8 cellular contexts compared by ENCODE assay signal in the genomic region with DNA sequence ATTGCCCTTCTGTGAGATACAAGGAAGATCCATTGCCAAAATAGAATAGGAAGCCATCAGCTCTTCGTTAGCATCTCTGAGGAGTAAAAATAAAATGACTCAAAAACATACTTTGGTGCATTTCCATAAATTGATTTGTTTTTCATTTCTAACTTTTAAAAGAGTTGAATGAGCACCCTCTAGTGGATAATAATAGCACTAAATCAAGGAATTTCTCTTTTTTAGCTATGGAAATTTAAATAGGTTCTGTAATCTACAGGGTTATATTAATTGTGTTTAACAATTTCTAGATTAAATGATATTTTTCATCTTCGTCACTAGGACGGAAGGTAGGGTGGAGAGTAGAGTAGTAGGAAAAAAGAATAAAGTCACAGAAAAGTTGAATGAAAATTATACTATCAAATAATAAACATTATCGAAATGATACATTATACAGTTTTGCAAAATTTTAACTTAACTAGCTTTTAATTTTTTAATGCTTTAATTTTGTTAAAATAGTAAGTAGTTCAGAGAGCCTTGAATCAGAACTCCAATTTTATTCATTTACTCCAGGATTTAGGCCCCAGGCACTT. TPM values are rescaled to one million over a fixed set of nuclear protein-coding genes. Genes with fewer than 3 reads are reported as not detected.
DNase-seq lines count a peak whose midpoint lies in the region; ATAC-seq, FAIRE-seq and TF ChIP-seq lines count a peak whose summit lies in the region.

No MANE protein-coding gene starts in this region.

- H3K9me3 Mint-ChIP-seq in immature natural killer cell, result no peaks in the 10 kb centered on the region

- no peak overlapping the region for H3K4me3 Mint-ChIP-seq in immature natural killer cell

- H3K4me3 ChIP-seq in H7 (ENCODE audit: insufficient read depth, low read depth, low read length), result no peak overlapping the region

- FAIRE-seq in TTC549 (lab: Jason Lieb, UNC), result peak; percentile 89

- TF ChIP-seq CTCF in GM20000 (IDR thresholded peaks at IDR 0.05; ENCODE audit: extremely low read depth, missing control alignments), result peak; percentile 27

- no peaks in the 10 kb centered on the region for H3K27me3 ChIP-seq in H7 (ENCODE audit: control insufficient read depth, insufficient read depth, low read length)

- H3K36me3 Mint-ChIP-seq in immature natural killer cell, result peaks cover 8 to 22% (median 15%) of the 10 kb centered on the region in 3 donors

- peaks cover 0 to 2% (median 0%) of the 10 kb centered on the region in 3 donors for H3K27me3 Mint-ChIP-seq in immature natural killer cell (ENCODE audit: low read depth in 3 of 3)

- DNase-seq in AG20443 (ENCODE audit: low spot score) (peak; percentile 18), GM20000 (ENCODE audit: low spot score) (peak; percentile 8), immature natural killer cell (peak in 2 of 3 donors; percentile 16 to 36), H7 (no peak)

- ATAC-seq in HG02938 (IDR thresholded peaks at IDR 0.05; ENCODE audit: unreplicated experiment) (no peak), esophagus mucosa (no peak), GM21360 (IDR thresholded peaks at IDR 0.05; ENCODE audit: unreplicated experiment) (no peak)

- 0 out of 2 replicates have a peak, but pooled peaks cover 1% of the 10 kb centered on the region for H3K36me3 ChIP-seq in H7 (replicated peaks; ENCODE audit: control insufficient read depth, insufficient read depth, low read length)

- H3K27ac Mint-ChIP-seq in immature natural killer cell, result peak overlapping the region in 4 of 6 donors; percentile 0 to 58 (median 45)

- peaks cover 54 to 85% of the 10 kb centered on the region in 2 donors for H3K4me1 Mint-ChIP-seq in immature natural killer cell

RNA-seq across cellular contexts. Expression of gene NSUN3, which starts 6.5 kb away (rescaled TPM):
- 10 to 100 TPM; 12.1 to 16.1 (median 14.2) TPM for polyA plus RNA-seq in immature natural killer cell
- total RNA-seq in H7 (2014; rRNA removed; shearing (Covaris generic)), result 7.7 and 22.2 TPM in 2 replicates
- 4.6 TPM for total RNA-seq in esophagus mucosa

RNA-seq across cellular contexts. Expression of gene DHFR2, which starts 6.6 kb away (rescaled TPM):
- polyA plus RNA-seq in immature natural killer cell, result 1 to 10 TPM; 1.8 to 9.3 (median 2.1) TPM
- total RNA-seq in H7 (2014; rRNA removed; shearing (Covaris generic)), result 1.0 and 1.4 TPM in 2 replicates
- total RNA-seq in esophagus mucosa, result 2.2 TPM

RNA-seq across cellular contexts. Expression of gene STX19, which starts 40.9 kb away (rescaled TPM):
- under 1 TPM in 1 of 3 donors, not detected in 2; 0.49 TPM for polyA plus RNA-seq in immature natural killer cell
- not detected in 2 replicates for total RNA-seq in H7 (2014; rRNA removed; shearing (Covaris generic))
- 3.8 TPM for total RNA-seq in esophagus mucosa
